8 cellular contexts compared by ENCODE assay signal in genomic region chr18:80159713-80160636, GRCh38. TPM values are rescaled to one million over a fixed set of nuclear protein-coding genes. Genes with fewer than 3 reads are reported as not detected.
DNase-seq lines count a peak whose midpoint lies in the region; ATAC-seq and TF ChIP-seq lines count a peak whose summit lies in the region.

No MANE protein-coding gene starts in this region.

- H3K27me3 Mint-ChIP-seq in activated T-cell treated with anti-CD3 and anti-CD28 coated beads, Interleukin-2, amount 50 U/mL, for 24 hours, result peaks cover 37% of the 10 kb centered on the region
- no peaks in the 10 kb centered on the region for H3K27me3 Mint-ChIP-seq in mesothelial cell of epicardium (ENCODE audit: low read depth)

- CTCF ChIA-PET in OCI-LY7 (lab: Charles Lee; ENCODE audit: unreplicated experiment), result no interaction called here

- no peak overlapping the region for H3K27ac Mint-ChIP-seq in activated T-cell treated with anti-CD3 and anti-CD28 coated beads, Interleukin-2, amount 50 U/mL, for 24 hours
- H3K27ac Mint-ChIP-seq in mesothelial cell of epicardium, result no peak overlapping the region

- H3K36me3 Mint-ChIP-seq in activated T-cell treated with anti-CD3 and anti-CD28 coated beads, Interleukin-2, amount 50 U/mL, for 24 hours (ENCODE audit: low read depth), result no peaks in the 10 kb centered on the region
- H3K36me3 Mint-ChIP-seq in mesothelial cell of epicardium, result peaks cover 36% of the 10 kb centered on the region

- no peak overlapping the region for H3K4me3 ChIP-seq in cardiac muscle cell
- H3K4me3 ChIP-seq in OCI-LY7 (ENCODE audit: low read depth, low read length, poor library complexity, severe bottlenecking), result no peak overlapping the region

- peak; percentile 62 for DNase-seq in activated T-cell treated with anti-CD3 and anti-CD28 coated beads, Interleukin-2, amount 50 U/mL, for 24 hours
- DNase-seq in cardiac muscle cell (ENCODE audit: low read depth in 1 of 2, low spot score in 1 of 2) (peak in 1 of 2 donors; percentile 53), HPDE6-E6E7 (ENCODE audit: extremely low spot score) (no peak), mesothelial cell of epicardium (ENCODE audit: low spot score in 2 of 2, unreplicated experiment in 2 of 2) (no peak), OCI-LY7 (ENCODE audit: low spot score) (no peak)
- peak; percentile 40 for DNase-seq in stimulated activated CD4-positive, alpha-beta T cell treated with anti-CD3 and anti-CD28 coated beads, Interleukin-4, amount 100 ng/mL, for 1 hour

- no peak overlapping the region for H2AFZ ChIP-seq in OCI-LY7 (ENCODE audit: low read length)

- peaks cover 9% of the 10 kb centered on the region for H3K9me3 Mint-ChIP-seq in activated T-cell treated with anti-CD3 and anti-CD28 coated beads, Interleukin-2, amount 50 U/mL, for 24 hours
- peaks cover 15% of the 10 kb centered on the region for H3K9me3 Mint-ChIP-seq in mesothelial cell of epicardium

- BruUV-seq in OCI-LY7 (replicated peaks; lab: Mats Ljungman, UMichigan), result no TSS peak

- TF ChIP-seq CTCF in cardiac muscle cell (IDR thresholded peaks at IDR 0.05; ENCODE audit: low read depth, low read length) (peak; percentile 68), mesothelial cell of epicardium (IDR thresholded peaks at IDR 0.05; ENCODE audit: unreplicated experiment) (no peak), OCI-LY7 (conservative IDR thresholded peaks at IDR 0.05; ENCODE audit: low read length) (no peak)

- H3K36me3 ChIP-seq in cardiac muscle cell (no peaks in the 10 kb centered on the region), OCI-LY7 (ENCODE audit: insufficient read depth, low read length) (no peaks in the 10 kb centered on the region; the same call in 1 of the 2 replicates)

- peak overlapping the region; percentile 20 for H3K4me3 Mint-ChIP-seq in activated T-cell treated with anti-CD3 and anti-CD28 coated beads, Interleukin-2, amount 50 U/mL, for 24 hours
- no peak overlapping the region for H3K4me3 Mint-ChIP-seq in mesothelial cell of epicardium

- H3K27me3 ChIP-seq in cardiac muscle cell, result no peaks in the 10 kb centered on the region

- H3K9me3 ChIP-seq in cardiac muscle cell (ENCODE audit: low read depth) (no peaks in the 10 kb centered on the region), OCI-LY7 (ENCODE audit: low read length) (no peaks in the 10 kb centered on the region)

- no peak overlapping the region for H3K4me2 ChIP-seq in OCI-LY7 (ENCODE audit: low read length)

- POLR2A ChIA-PET in OCI-LY7 (lab: Charles Lee), result no interaction called here

- H3K4me1 ChIP-seq in cardiac muscle cell (ENCODE audit: low read depth) (no peaks in the 10 kb centered on the region), OCI-LY7 (ENCODE audit: insufficient read depth, low read length, poor library complexity, severe bottlenecking) (no peaks in the 10 kb centered on the region)

- peaks cover 2% of the 10 kb centered on the region for H3K4me1 Mint-ChIP-seq in activated T-cell treated with anti-CD3 and anti-CD28 coated beads, Interleukin-2, amount 50 U/mL, for 24 hours (ENCODE audit: low read depth)
- H3K4me1 Mint-ChIP-seq in mesothelial cell of epicardium, result no peaks in the 10 kb centered on the region

- ATAC-seq in GM18868 (IDR thresholded peaks at IDR 0.05; ENCODE audit: unreplicated experiment), result peak; percentile 87
- no peak for ATAC-seq in GM19328 (IDR thresholded peaks at IDR 0.05; ENCODE audit: unreplicated experiment)

- intact Hi-C loops in OCI-LY7 (cut with micrococcal nuclease; ENCODE audit: unreplicated experiment), result loop anchor here (10.0 kb wide), 1 partner anchor 135 kb away; no protein-coding TSS in a partner anchor

- no peak overlapping the region for H3K27ac ChIP-seq in cardiac muscle cell
- no peak overlapping the region for H3K27ac ChIP-seq in OCI-LY7 (ENCODE audit: low read depth, low read length, poor library complexity, severe bottlenecking)

- H3K9me2 ChIP-seq in OCI-LY7 (ENCODE audit: insufficient read depth, low read length), result no peaks in the 10 kb centered on the region

- no peaks in the 10 kb centered on the region for H3K79me2 ChIP-seq in OCI-LY7 (ENCODE audit: insufficient read depth, low read depth, low read length)

- H4K20me1 ChIP-seq in OCI-LY7 (ENCODE audit: insufficient read depth, low read length), result no peaks in the 10 kb centered on the region

RNA-seq across cellular contexts. Expression of gene ADNP2, which starts 50.9 kb away (rescaled TPM):
- total RNA-seq in cardiac muscle cell (24.8 and 35.8 TPM in 2 replicates), mesothelial cell of epicardium (32.2 to 33.9 TPM (median 33.1 TPM) in 3 replicates), OCI-LY7 (2022) (14.9 and 16.2 TPM in 2 replicates)
- 10.5 and 19.9 TPM in 2 replicates for polyA plus RNA-seq in cardiac muscle cell
- 10.2 and 14.0 TPM in 2 replicates for total RNA-seq in OCI-LY7 (2014; rRNA removed; shearing (Covaris generic))

Comparison
In these comparisons a context has a peak if more than half of its experiments do, and no peak if none do; other contexts are left out.
1. DNase-seq: peak in activated T-cell treated with anti-CD3 and anti-CD28 coated beads, Interleukin-2, amount 50 U/mL, for 24 hours (single experiment) and stimulated activated CD4-positive, alpha-beta T cell treated with anti-CD3 and anti-CD28 coated beads, Interleukin-4, amount 100 ng/mL, for 1 hour (single experiment); none in HPDE6-E6E7 (single experiment), mesothelial cell of epicardium (0 of 2) and OCI-LY7 (single experiment).